Comparison of ENCODE assay signal across 20 cellular contexts in genomic region chr2:37441055-37441454, GRCh38.
A peak's percentile ranks its signal among the peaks of the same experiment; 100 is the strongest.
DNase-seq lines count a peak whose midpoint lies in the region; ATAC-seq and TF ChIP-seq lines count a peak whose summit lies in the region.
"Had no signal": no experiment of that assay in that cellular context is flagged by ENCODE, and none has a peak within 500 bp of the region (broad histone marks: within the 10 kb centered on the region; RNA-seq: fewer than 3 reads in every experiment).

No MANE protein-coding gene starts in this region.

- no peak for TF ChIP-seq POLR2A in breast epithelium (IDR thresholded peaks at IDR 0.05)

- H3K4me3 ChIP-seq in epithelial cell of proximal tubule (ENCODE audit: low read depth, low read length) (no peak overlapping the region), breast epithelium (no peak overlapping the region)
- H3K4me3 ChIP-seq: SK-N-MC had no signal

- no peaks in the 10 kb centered on the region for H3K27me3 ChIP-seq in breast epithelium

- no peaks in the 10 kb centered on the region for H3K27me3 Mint-ChIP-seq in activated T-helper 17 cell treated with anti-CD3 and anti-CD28 coated beads, Interleukin-2, amount 50 U/mL, for 72 hours

- H3K27ac ChIP-seq in breast epithelium: no peak overlapping the region
- H3K27ac ChIP-seq: C4-2B, RWPE1, SK-N-MC had no signal

- no peaks in the 10 kb centered on the region for H3K4me1 ChIP-seq in breast epithelium

- H3K36me3 Mint-ChIP-seq in activated T-helper 17 cell treated with anti-CD3 and anti-CD28 coated beads, Interleukin-2, amount 50 U/mL, for 72 hours (ENCODE audit: low read depth): no peaks in the 10 kb centered on the region

- no peaks in the 10 kb centered on the region for H3K9me3 ChIP-seq in breast epithelium

- no peaks in the 10 kb centered on the region for H3K36me3 ChIP-seq in breast epithelium

- no peak overlapping the region for H3K4me3 Mint-ChIP-seq in activated T-helper 17 cell treated with anti-CD3 and anti-CD28 coated beads, Interleukin-2, amount 50 U/mL, for 72 hours
- H3K4me3 Mint-ChIP-seq: CD8-positive, alpha-beta memory T cell had no signal

- no peaks in the 10 kb centered on the region for H3K9me3 Mint-ChIP-seq in activated T-helper 17 cell treated with anti-CD3 and anti-CD28 coated beads, Interleukin-2, amount 50 U/mL, for 72 hours

- no peaks in the 10 kb centered on the region for H3K4me1 Mint-ChIP-seq in activated T-helper 17 cell treated with anti-CD3 and anti-CD28 coated beads, Interleukin-2, amount 50 U/mL, for 72 hours
- H3K4me1 Mint-ChIP-seq: CD8-positive, alpha-beta memory T cell had no signal

- TF ChIP-seq CTCF in epithelial cell of proximal tubule (conservative IDR thresholded peaks at IDR 0.05; ENCODE audit: low read depth, low read length): no peak
- no peak for TF ChIP-seq CTCF in omental fat pad (IDR thresholded peaks at IDR 0.05)
- no peak for TF ChIP-seq CTCF in breast epithelium (IDR thresholded peaks at IDR 0.05)

- intact Hi-C loops in left colon (cut with DNase I, micrococcal nuclease) (no loop called here), breast epithelium (cut with DNase I; ENCODE audit: low total_unique reads) (no loop called here)

- DNase-seq in Caki2 (ENCODE audit: low read depth) (peak; percentile 58), HT1080 (ENCODE audit: low read depth) (peak; percentile 52), epithelial cell of proximal tubule (ENCODE audit: low read depth) (peak; percentile 4), omental fat pad (ENCODE audit: low spot score) (no peak), left colon (no peak), breast epithelium (ENCODE audit: low spot score in 2 of 2) (no peak)
- DNase-seq: CD8-positive, alpha-beta memory T cell; GDM1; MM.1S; NCI-H1048; NCI-H1417 treated with DMSO at 0.1 percent for 48 hours; NCI-H187; NCI-H446; NCI-H526; SHP77 treated with DMSO at 0.1 percent for 48 hours had no signal

- ATAC-seq in activated T-helper 17 cell treated with anti-CD3 and anti-CD28 coated beads, Interleukin-2, amount 50 U/mL, for 72 hours (replicated peaks): peak; percentile 63
- ATAC-seq in omental fat pad (ENCODE audit: low FRiP score): no peak
- no peak for ATAC-seq in left colon
- no peak for ATAC-seq in GM18868 (IDR thresholded peaks at IDR 0.05; ENCODE audit: unreplicated experiment)

- in situ Hi-C loops in Caki2 (cut with HindIII; ENCODE audit: low pct_unique_long_range_greater_than_20kb, low sequenced_read_pairs): no loop called here

- H3K27ac Mint-ChIP-seq in activated T-helper 17 cell treated with anti-CD3 and anti-CD28 coated beads, Interleukin-2, amount 50 U/mL, for 72 hours: no peak overlapping the region
- H3K27ac Mint-ChIP-seq: CD8-positive, alpha-beta memory T cell had no signal

Comparison
In these comparisons a context has a peak if more than half of its experiments do, and no peak if none do; other contexts are left out.
1. DNase-seq: peak in Caki2 (single experiment), HT1080 (single experiment) and epithelial cell of proximal tubule (single experiment); none in omental fat pad (single experiment), left colon (0 of 2) and breast epithelium (0 of 2).